Comparison of ENCODE assay signal across 8 cellular contexts in genomic region chr18:61635901-61636528, GRCh38.
DNase-seq lines count a peak whose midpoint lies in the region; ATAC-seq, FAIRE-seq and TF ChIP-seq lines count a peak whose summit lies in the region.

No MANE protein-coding gene starts in this region.

- no peak overlapping the region for H3K4me2 ChIP-seq in A549

- TF ChIP-seq CTCF in A549 (IDR thresholded peaks at IDR 0.05): 0 out of 3 replicates have a peak, but pooled peaks have one; percentile 3
- TF ChIP-seq CTCF in GM13977 (IDR thresholded peaks at IDR 0.05; ENCODE audit: extremely low read depth, insufficient read depth, missing control alignments): peak; percentile 71
- peak; percentile 49 for TF ChIP-seq CTCF in lung (IDR thresholded peaks at IDR 0.05; ENCODE audit: control extremely low read depth, extremely low read depth)

- H3K4me1 ChIP-seq in A549: no peaks in the 10 kb centered on the region
- H3K4me1 ChIP-seq in lung (ENCODE audit: control insufficient read depth in 2 of 2, insufficient read depth in 2 of 2, low read length in 2 of 2): peaks cover 0 to 2% of the 10 kb centered on the region in 2 donors

- TF ChIP-seq EP300 in A549 (IDR thresholded peaks at IDR 0.05): no peak

- POLR2A ChIA-PET in A549 (lab: Yijun Ruan, JAX): no interaction called here

- WGBS in A549 (ENCODE audit: missing lambda C conversion rate): 30% methylated on average over 7 of the region's 7 CpGs
- WGBS in lung, 2 donors: 18 to 30% methylated on average over 7 of the region's 7 CpGs

- peak in 1 of 2 experiments; percentile 16 for DNase-seq in A549 (ENCODE audit: low read depth in 1 of 2, low spot score in 1 of 2)
- DNase-seq in GM13977 (ENCODE audit: low spot score): peak; percentile 45
- DNase-seq in NCI-H1092 (lab: John Stamatoyannopoulos, UW): peak; percentile 49
- peak; percentile 12 for DNase-seq in T follicular helper cell (ENCODE audit: low read depth)
- peak; percentile 70 for DNase-seq in ecto neural progenitor cell (ENCODE audit: low spot score)
- DNase-seq in lung (ENCODE audit: low spot score): peak; percentile 50
- peak in 4 of 6 experiments; percentile 2 to 32 (median 14) for DNase-seq in stimulated activated naive CD4-positive, alpha-beta T cell (lab: John Stamatoyannopoulos, UW)
- DNase-seq in GM19238 (ENCODE audit: insufficient read length, low spot score): no peak

- in situ Hi-C loops in GM13977 (cut with MboI; ENCODE audit: low pct_unique_long_range_greater_than_20kb, low sequenced_read_pairs, unreplicated experiment): no loop called here

- H3K9me3 ChIP-seq in A549 (no peaks in the 10 kb centered on the region), lung (ENCODE audit: control insufficient read depth in 2 of 2, insufficient read depth in 1 of 2, low read length in 1 of 2) (peaks cover 0 to 2% of the 10 kb centered on the region in 2 donors)

- H3K36me3 ChIP-seq in lung (ENCODE audit: control insufficient read depth in 2 of 2, insufficient read depth in 2 of 2, low read length in 2 of 2): no peaks in the 10 kb centered on the region

- CTCF ChIA-PET in A549 (lab: Yijun Ruan, JAX): interaction anchor here (0.5 to 1.4 kb wide), 4 partner anchors 10 to 51 kb away, joined by 3 read pairs; no protein-coding TSS in a partner anchor

- H3K27me3 ChIP-seq in lung (ENCODE audit: control insufficient read depth, insufficient read depth): no peaks in the 10 kb centered on the region

- H3K27ac ChIP-seq in A549 (no peak overlapping the region), lung (ENCODE audit: low read depth in 1 of 2, low read length in 1 of 2) (no peak overlapping the region)

- ATAC-seq in A549: peak in 1 of 2 experiments; percentile 65; a peak in 3 of 6 replicates
- ATAC-seq in lung (ENCODE audit: insufficient read depth, low FRiP score): peak; percentile 71

- peak in 1 of 2 experiments; percentile 35; a peak in 2 of 5 replicates for TF ChIP-seq RAD21 in A549 (conservative IDR thresholded peaks at IDR 0.05 in 1 of 2, IDR thresholded peaks at IDR 0.05 in 1 of 2)

- H3K4me3 ChIP-seq in A549 (no peak overlapping the region), lung (no peak overlapping the region)

- TF ChIP-seq POLR2A in A549 (IDR thresholded peaks at IDR 0.05; ENCODE audit: low read length): no peak

- FAIRE-seq in A549 (lab: Jason Lieb, UNC): no peak

TF ChIP-seq in A549, 52 proteins besides CTCF, POLR2A, EP300 and RAD21:
- no peak for TF ChIP-seq HOXB5 (CRISPR knock-in tag; IDR thresholded peaks at IDR 0.05)
- no peak for TF ChIP-seq ESRRA (IDR thresholded peaks at IDR 0.05; ENCODE audit: borderline replicate concordance, low read length)
- no peak for TF ChIP-seq NR3C1 (IDR thresholded peaks at IDR 0.05)
TF ChIP-seq in A549: peak in this region for 0.

Comparison
In these comparisons a context has a peak if more than half of its experiments do, and no peak if none do; other contexts are left out.
1. CTCF ChIP-seq: peak in every context shown above with its lines; median percentile 71 in GM13977; 49 in lung; 3 in A549.